In the genomic region with DNA sequence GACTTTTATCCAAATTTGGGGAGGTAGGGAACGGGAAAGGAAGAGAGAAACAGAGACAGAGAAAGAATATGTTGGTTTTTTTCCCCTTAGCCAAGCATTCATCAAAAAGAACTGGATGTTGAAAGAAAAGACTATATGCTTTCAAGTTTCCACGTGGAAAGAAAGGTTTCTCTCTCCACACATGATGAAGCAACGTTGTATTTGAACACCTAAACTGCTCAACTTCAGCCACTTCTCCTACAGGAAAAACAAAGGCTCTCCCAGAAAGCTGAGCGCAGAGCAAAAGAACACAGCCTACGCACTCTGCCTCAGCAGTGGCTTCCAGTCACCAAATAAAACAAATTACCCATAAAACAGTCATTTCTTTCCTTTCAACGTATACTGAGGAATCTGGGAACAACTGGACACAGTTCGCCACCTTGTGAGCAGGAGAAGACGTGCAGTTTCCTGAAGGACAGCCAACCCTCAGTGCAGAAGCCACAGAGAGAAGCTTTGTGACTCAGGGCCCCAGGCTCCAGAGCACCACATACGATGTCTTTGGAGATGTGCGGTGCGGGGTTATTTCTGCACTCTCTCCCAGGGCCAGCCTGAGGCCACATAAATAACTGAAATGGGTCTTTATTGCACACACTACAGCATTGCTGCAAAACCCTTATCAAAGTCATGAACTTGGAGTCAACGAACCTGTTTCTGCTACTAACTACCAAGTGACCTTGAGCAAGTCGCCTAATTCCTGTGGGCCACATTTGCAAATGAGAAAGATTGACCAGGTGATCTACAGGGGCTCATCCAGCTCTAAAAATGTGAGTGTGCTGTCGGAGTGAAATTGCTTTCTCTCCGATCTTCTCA, we compare ENCODE assay signal across 9 cellular contexts. TPM values are rescaled to one million over a fixed set of nuclear protein-coding genes. Genes with fewer than 3 reads are reported as not detected.
DNase-seq lines count a peak whose midpoint lies in the region; ATAC-seq, FAIRE-seq and TF ChIP-seq lines count a peak whose summit lies in the region.
"Had no signal": no experiment of that assay in that cellular context is flagged by ENCODE, and none has a peak within 500 bp of the region (broad histone marks: within the 10 kb centered on the region; RNA-seq: fewer than 3 reads in every experiment).

No MANE protein-coding gene starts in this region.

- TF ChIP-seq CTCF in GM12878 (IDR thresholded peaks at IDR 0.05 in 2 of 3, conservative IDR thresholded peaks at IDR 0.05 in 1 of 3; ENCODE audit: control insufficient read depth in 2 of 3, extremely low read depth in 1 of 3, insufficient read depth in 1 of 3, low read depth in 3 of 3, low read length in 3 of 3) (peak; percentile 71 to 78 (median 75)), lower lobe of right lung (IDR thresholded peaks at IDR 0.05) (peak; percentile 27), suprapubic skin (IDR thresholded peaks at IDR 0.05) (no peak)

- peaks cover 36% of the 10 kb centered on the region for H3K4me1 Mint-ChIP-seq in activated T-helper 1 cell treated with anti-CD3 and anti-CD28 coated beads, Interleukin-12 subunit alpha, Interleukin-12 subunit beta, Interleukin-2, Interleukin-4 antibody, amounts not matched to agents 30 ng/mL and 10 ng/mL and 1 ng/mL, durations not matched to agents 14 hours and 24 hours and 36 hours (ENCODE audit: low read depth)

- CTCF ChIA-PET in GM12878 (lab: Yijun Ruan, JAX): interaction anchor here (0.6 to 5.9 kb wide), 18 partner anchors 21 to 205 kb away, joined by 3 to 91 read pairs (median 5); no protein-coding TSS in a partner anchor

- H4K20me1 ChIP-seq in GM12878 (ENCODE audit: control insufficient read depth, insufficient read depth): no peaks in the 10 kb centered on the region

- ATAC-seq in GM18873 (IDR thresholded peaks at IDR 0.05; ENCODE audit: low FRiP score, unreplicated experiment) (peak; percentile 94), HG03108 (IDR thresholded peaks at IDR 0.05; ENCODE audit: unreplicated experiment) (peak; percentile 83), GM12878 (peak; percentile 81), lower lobe of right lung (peak; percentile 61 to 63)

- H3K4me3 ChIP-seq in GM12878 (no peak overlapping the region), lower lobe of right lung (no peak overlapping the region), suprapubic skin (no peak overlapping the region)

- SMC1A ChIA-PET in GM12878 (lab: Charles Lee; ENCODE audit: uncharacterized antibody, unreplicated experiment): interaction anchor here (0.6 to 5.6 kb wide), 20 partner anchors 8 to 170 kb away, joined by 3 to 45 read pairs (median 4); a partner anchor contains a TSS

- TF ChIP-seq EP300 in GM12878 (IDR thresholded peaks at IDR 0.05; ENCODE audit: borderline replicate concordance in 1 of 2, control insufficient read depth in 1 of 2, low read depth in 2 of 2, low read length in 2 of 2) (no peak), suprapubic skin (IDR thresholded peaks at IDR 0.05) (no peak)

- peak; percentile 93 for TF ChIP-seq RAD21 in GM12878 (IDR thresholded peaks at IDR 0.05; ENCODE audit: insufficient read depth, low read depth, low read length)

- in situ Hi-C loops in GM12878 (cut with MboI): loop anchor here (5.0 to 10.0 kb wide), 2 partner anchors 72 to 379 kb away; no protein-coding TSS in a partner anchor

- H3K79me2 ChIP-seq in GM12878 (ENCODE audit: control insufficient read depth, insufficient read depth, low read length): no peaks in the 10 kb centered on the region

- H3K27ac Mint-ChIP-seq in activated T-helper 1 cell treated with anti-CD3 and anti-CD28 coated beads, Interleukin-12 subunit alpha, Interleukin-12 subunit beta, Interleukin-2, Interleukin-4 antibody, amounts not matched to agents 30 ng/mL and 10 ng/mL and 1 ng/mL, durations not matched to agents 14 hours and 24 hours and 36 hours: no peak overlapping the region

- H3K36me3 ChIP-seq in GM12878 (ENCODE audit: control insufficient read depth in 2 of 2, insufficient read depth in 2 of 2, low read length in 1 of 2): no peaks in the 10 kb centered on the region
- H3K36me3 ChIP-seq in lower lobe of right lung: no peaks in the 10 kb centered on the region
- H3K36me3 ChIP-seq in suprapubic skin: no peaks in the 10 kb centered on the region

- DNase-seq in DMS153 treated with DMSO at 0.1 percent for 48 hours (lab: John Stamatoyannopoulos, UW; ENCODE audit: unreplicated experiment) (peak; percentile 41), NCI-H510A treated with DMSO at 0.1 percent for 48 hours (lab: John Stamatoyannopoulos, UW) (peak; percentile 71), GM12878 (ENCODE audit: low read depth, low spot score) (no peak), lower lobe of right lung (no peak), suprapubic skin (ENCODE audit: low spot score in 2 of 2) (no peak)
- DNase-seq in activated T-helper 1 cell treated with anti-CD3 and anti-CD28 coated beads, Interleukin-12 subunit alpha, Interleukin-12 subunit beta, Interleukin-2, Interleukin-4 antibody, amounts not matched to agents 30 ng/mL and 10 ng/mL and 1 ng/mL, durations not matched to agents 14 hours and 24 hours and 36 hours (ENCODE audit: low spot score): no peak

- H3K27ac ChIP-seq in GM12878 (ENCODE audit: control insufficient read depth, insufficient read depth) (no peak overlapping the region), lower lobe of right lung (no peak overlapping the region), suprapubic skin (no peak overlapping the region)

- no peak overlapping the region for H3K4me2 ChIP-seq in GM12878 (ENCODE audit: control insufficient read depth, insufficient read depth)

- H3K27me3 ChIP-seq in GM12878 (replicated peaks in 1 of 2; ENCODE audit: control insufficient read depth in 2 of 2, insufficient read depth in 2 of 2, low read length in 1 of 2) (peaks cover 0 to 2% of the 10 kb centered on the region in 2 experiments; a peak in 2 of 4 replicates), lower lobe of right lung (ENCODE audit: low read depth) (peaks cover 8% of the 10 kb centered on the region), suprapubic skin (peaks cover 3% of the 10 kb centered on the region)

- no peak overlapping the region for H3K4me3 Mint-ChIP-seq in activated T-helper 1 cell treated with anti-CD3 and anti-CD28 coated beads, Interleukin-12 subunit alpha, Interleukin-12 subunit beta, Interleukin-2, Interleukin-4 antibody, amounts not matched to agents 30 ng/mL and 10 ng/mL and 1 ng/mL, durations not matched to agents 14 hours and 24 hours and 36 hours

- H3K4me1 ChIP-seq in GM12878 (ENCODE audit: control insufficient read depth, insufficient read depth, low read length) (peaks cover 9% of the 10 kb centered on the region), lower lobe of right lung (no peaks in the 10 kb centered on the region), suprapubic skin (peaks cover 4% of the 10 kb centered on the region)

- intact Hi-C loops in GM12878 (cut with micrococcal nuclease; ENCODE audit: unreplicated experiment) (loop anchor here (1.0 to 5.0 kb wide), 4 partner anchors 29 to 171 kb away; a partner anchor contains a TSS), lower lobe of right lung (cut with DNase I) (no loop called here)
- intact Hi-C loops in activated T-helper 1 cell treated with anti-CD3 and anti-CD28 coated beads, Interleukin-12 subunit alpha, Interleukin-12 subunit beta, Interleukin-2, Interleukin-4 antibody, amounts not matched to agents 30 ng/mL and 10 ng/mL and 1 ng/mL, durations not matched to agents 14 hours and 24 hours and 36 hours (cut with micrococcal nuclease): loop anchor here (1.0 to 5.0 kb wide), 2 partner anchors 71 to 748 kb away; no protein-coding TSS in a partner anchor

- peak; percentile 86 for FAIRE-seq in GM12878 (lab: Jason Lieb, UNC)

- peaks cover 5% of the 10 kb centered on the region for H3K36me3 Mint-ChIP-seq in activated T-helper 1 cell treated with anti-CD3 and anti-CD28 coated beads, Interleukin-12 subunit alpha, Interleukin-12 subunit beta, Interleukin-2, Interleukin-4 antibody, amounts not matched to agents 30 ng/mL and 10 ng/mL and 1 ng/mL, durations not matched to agents 14 hours and 24 hours and 36 hours (ENCODE audit: low read depth)

- peaks cover 73% of the 10 kb centered on the region for H3K27me3 Mint-ChIP-seq in activated T-helper 1 cell treated with anti-CD3 and anti-CD28 coated beads, Interleukin-12 subunit alpha, Interleukin-12 subunit beta, Interleukin-2, Interleukin-4 antibody, amounts not matched to agents 30 ng/mL and 10 ng/mL and 1 ng/mL, durations not matched to agents 14 hours and 24 hours and 36 hours (ENCODE audit: insufficient read depth)

- TF ChIP-seq POLR2A in GM12878 (IDR thresholded peaks at IDR 0.05; ENCODE audit: low read depth, low read length) (no peak), suprapubic skin (IDR thresholded peaks at IDR 0.05) (no peak)

- 39% methylated on average over 15 of the region's 15 CpGs for WGBS in GM12878 (ENCODE audit: insufficient coverage, insufficient replicate concordance, low lambda C conversion rate, missing lambda C conversion rate)
- WGBS in suprapubic skin: 44% methylated on average over 15 of the region's 15 CpGs

- no peaks in the 10 kb centered on the region for H3K9me3 Mint-ChIP-seq in activated T-helper 1 cell treated with anti-CD3 and anti-CD28 coated beads, Interleukin-12 subunit alpha, Interleukin-12 subunit beta, Interleukin-2, Interleukin-4 antibody, amounts not matched to agents 30 ng/mL and 10 ng/mL and 1 ng/mL, durations not matched to agents 14 hours and 24 hours and 36 hours

- H3K9me3 ChIP-seq in GM12878 (replicated peaks; ENCODE audit: control insufficient read depth, insufficient read depth, low read length): no peaks in the 10 kb centered on the region; the same call in 2 of the 3 replicates
- no peaks in the 10 kb centered on the region for H3K9me3 ChIP-seq in lower lobe of right lung
- H3K9me3 ChIP-seq in suprapubic skin: no peaks in the 10 kb centered on the region

- no peak overlapping the region for H3K9ac ChIP-seq in GM12878 (ENCODE audit: control insufficient read depth, insufficient read depth, low read length)

- RAD21 ChIA-PET in GM12878 (lab: Charles Lee; ENCODE audit: unreplicated experiment): interaction anchor here (0.5 to 5.0 kb wide), 7 partner anchors 24 to 861 kb away, joined by 3 to 28 read pairs (median 3); no protein-coding TSS in a partner anchor

- no TSS peak for BruUV-seq in GM12878 (replicated peaks; lab: Mats Ljungman, UMichigan)

- no peak overlapping the region for H2AFZ ChIP-seq in GM12878 (ENCODE audit: control insufficient read depth, low read depth, low read length)

- POLR2A ChIA-PET in GM12878 (lab: Charles Lee): no interaction called here

RNA-seq across cellular contexts. Expression of a gene that starts 10.1 kb away (rescaled TPM):
- not detected in 2 replicates for total RNA-seq in GM12878 (2013; cell fraction: nucleolus; rRNA removed)
- not detected in 2 replicates for total RNA-seq in GM12878 (2014; rRNA removed)
- not detected in 2 replicates for total RNA-seq in GM12878 (2014; rRNA removed; fragmentation: Illumina TruSeq; extraction: Trizol)
- total RNA-seq in GM12878 (2021): not detected in 2 replicates
- not detected for polyA plus RNA-seq in GM12878 (2011; ENCODE audit: low read depth)
- not detected in 2 replicates for polyA plus RNA-seq in GM12878 (2011; rRNA removed)
- not detected in 2 replicates for polyA plus RNA-seq in GM12878 (2011; cell fraction: cytosol; rRNA removed)
- not detected in 2 replicates for polyA plus RNA-seq in GM12878 (2011; cell fraction: nucleus; rRNA removed)
- not detected in 2 replicates for polyA plus RNA-seq in GM12878 (2012)
- not detected in 2 replicates for polyA plus RNA-seq in GM12878 (2014; fragmentation: Illumina TruSeq; extraction: Trizol)
- polyA plus RNA-seq in GM12878 (2014; fragmentation: Nextera tagmentation; extraction: Ambion mirVana): not detected
- not detected in 2 replicates for polyA plus RNA-seq in GM12878 (2014; rRNA removed)
- polyA plus RNA-seq in GM12878 (2016; fragmentation: Nextera tagmentation; extraction: Ambion mirVana): under 1 TPM in 1 of 2 experiments, not detected in 1; 0.20 TPM
- not detected in 2 replicates for polyA minus RNA-seq in GM12878 (2011; rRNA and poly(A)+ RNA removed)
- not detected in 2 replicates for polyA minus RNA-seq in GM12878 (2011; cell fraction: cytosol; rRNA and poly(A)+ RNA removed)
- not detected in 2 replicates for polyA minus RNA-seq in GM12878 (2011; cell fraction: nucleus; rRNA and poly(A)+ RNA removed)
- total RNA-seq in lower lobe of right lung: not detected
- 0.27 TPM in 1 of 2 replicates, not detected in the other for total RNA-seq in activated T-helper 1 cell treated with anti-CD3 and anti-CD28 coated beads, Interleukin-12 subunit alpha, Interleukin-12 subunit beta, Interleukin-2, Interleukin-4 antibody, amounts not matched to agents 30 ng/mL and 10 ng/mL and 1 ng/mL, durations not matched to agents 14 hours and 24 hours and 36 hours
- not detected for total RNA-seq in suprapubic skin
- polyA plus RNA-seq: adipose tissue had no signal

RNA-seq across cellular contexts. Expression of a gene that starts 48.0 kb away (rescaled TPM):
- total RNA-seq in GM12878 (2013; cell fraction: nucleolus; rRNA removed): not detected in 2 replicates
- not detected in 2 replicates for total RNA-seq in GM12878 (2014; rRNA removed)
- total RNA-seq in GM12878 (2014; rRNA removed; fragmentation: Illumina TruSeq; extraction: Trizol): not detected in 2 replicates
- total RNA-seq in GM12878 (2021): not detected in 2 replicates
- not detected for polyA plus RNA-seq in GM12878 (2011; ENCODE audit: low read depth)
- polyA plus RNA-seq in GM12878 (2011; rRNA removed): not detected in 2 replicates
- polyA plus RNA-seq in GM12878 (2011; cell fraction: cytosol; rRNA removed): not detected in 2 replicates
- not detected in 2 replicates for polyA plus RNA-seq in GM12878 (2011; cell fraction: nucleus; rRNA removed)
- polyA plus RNA-seq in GM12878 (2012): not detected in 2 replicates
- not detected in 2 replicates for polyA plus RNA-seq in GM12878 (2014; fragmentation: Illumina TruSeq; extraction: Trizol)
- polyA plus RNA-seq in GM12878 (2014; fragmentation: Nextera tagmentation; extraction: Ambion mirVana): not detected
- not detected in 2 replicates for polyA plus RNA-seq in GM12878 (2014; rRNA removed)
- not detected for polyA plus RNA-seq in GM12878 (2016; fragmentation: Nextera tagmentation; extraction: Ambion mirVana)
- not detected in 2 replicates for polyA minus RNA-seq in GM12878 (2011; rRNA and poly(A)+ RNA removed)
- polyA minus RNA-seq in GM12878 (2011; cell fraction: cytosol; rRNA and poly(A)+ RNA removed): not detected in 2 replicates
- not detected in 2 replicates for polyA minus RNA-seq in GM12878 (2011; cell fraction: nucleus; rRNA and poly(A)+ RNA removed)
- not detected for total RNA-seq in lower lobe of right lung
- not detected in 2 replicates for total RNA-seq in activated T-helper 1 cell treated with anti-CD3 and anti-CD28 coated beads, Interleukin-12 subunit alpha, Interleukin-12 subunit beta, Interleukin-2, Interleukin-4 antibody, amounts not matched to agents 30 ng/mL and 10 ng/mL and 1 ng/mL, durations not matched to agents 14 hours and 24 hours and 36 hours
- total RNA-seq in suprapubic skin: not detected
- polyA plus RNA-seq: adipose tissue had no signal

RNA-seq across cellular contexts. Expression of a gene that starts 50.3 kb away (rescaled TPM):
- total RNA-seq in GM12878 (2013; cell fraction: nucleolus; rRNA removed): 215 and 230 TPM in 2 replicates
- total RNA-seq in GM12878 (2014; rRNA removed) (209 and 224 TPM in 2 replicates), GM12878 (2014; rRNA removed; fragmentation: Illumina TruSeq; extraction: Trizol) (214 and 231 TPM in 2 replicates), GM12878 (2021) (185 and 191 TPM in 2 replicates), lower lobe of right lung (25.6 TPM), suprapubic skin (10 to 100 TPM; 26.4 to 38.5 (median 31.8) TPM)
- 72.1 TPM for polyA plus RNA-seq in GM12878 (2011; ENCODE audit: low read depth)
- polyA plus RNA-seq in GM12878 (2011; rRNA removed) (208 and 265 TPM in 2 replicates), GM12878 (2014; fragmentation: Illumina TruSeq; extraction: Trizol) (232 TPM in 2 replicates), GM12878 (2014; fragmentation: Nextera tagmentation; extraction: Ambion mirVana) (10 to 100 TPM; 74.1 to 96.3 TPM), GM12878 (2014; rRNA removed) (195 and 202 TPM in 2 replicates), GM12878 (2016; fragmentation: Nextera tagmentation; extraction: Ambion mirVana) (100 to 1,000 TPM; 220 to 227 TPM)
- 235 and 264 TPM in 2 replicates for polyA plus RNA-seq in GM12878 (2011; cell fraction: cytosol; rRNA removed)
- polyA plus RNA-seq in GM12878 (2011; cell fraction: nucleus; rRNA removed): 373 and 400 TPM in 2 replicates
- polyA plus RNA-seq in GM12878 (2012): 83.8 and 87.9 TPM in 2 replicates
- polyA minus RNA-seq in GM12878 (2011; rRNA and poly(A)+ RNA removed): 363 and 370 TPM in 2 replicates
- polyA minus RNA-seq in GM12878 (2011; cell fraction: cytosol; rRNA and poly(A)+ RNA removed): 110 and 126 TPM in 2 replicates
- 182 and 265 TPM in 2 replicates for polyA minus RNA-seq in GM12878 (2011; cell fraction: nucleus; rRNA and poly(A)+ RNA removed)
- total RNA-seq in activated T-helper 1 cell treated with anti-CD3 and anti-CD28 coated beads, Interleukin-12 subunit alpha, Interleukin-12 subunit beta, Interleukin-2, Interleukin-4 antibody, amounts not matched to agents 30 ng/mL and 10 ng/mL and 1 ng/mL, durations not matched to agents 14 hours and 24 hours and 36 hours: 212 and 214 TPM in 2 replicates

Comparison
In these comparisons a context has a peak if more than half of its experiments do, and no peak if none do; other contexts are left out.
1. DNase-seq: peak in DMS153 treated with DMSO at 0.1 percent for 48 hours (single experiment) and NCI-H510A treated with DMSO at 0.1 percent for 48 hours (single experiment); none in GM12878 (single experiment), lower lobe of right lung (single experiment), activated T-helper 1 cell treated with anti-CD3 and anti-CD28 coated beads, Interleukin-12 subunit alpha, Interleukin-12 subunit beta, Interleukin-2, Interleukin-4 antibody, amounts not matched to agents 30 ng/mL and 10 ng/mL and 1 ng/mL, durations not matched to agents 14 hours and 24 hours and 36 hours (single experiment) and suprapubic skin (0 of 2).
2. CTCF ChIP-seq: peak in GM12878 (3 of 3) and lower lobe of right lung (single experiment); none in suprapubic skin (0 of 2).
3. Peak in every context shown above with its lines, with median percentiles within 50 percentile points of each other: ATAC-seq.